ENCODE assay signal across 8 cellular contexts in the genomic region with DNA sequence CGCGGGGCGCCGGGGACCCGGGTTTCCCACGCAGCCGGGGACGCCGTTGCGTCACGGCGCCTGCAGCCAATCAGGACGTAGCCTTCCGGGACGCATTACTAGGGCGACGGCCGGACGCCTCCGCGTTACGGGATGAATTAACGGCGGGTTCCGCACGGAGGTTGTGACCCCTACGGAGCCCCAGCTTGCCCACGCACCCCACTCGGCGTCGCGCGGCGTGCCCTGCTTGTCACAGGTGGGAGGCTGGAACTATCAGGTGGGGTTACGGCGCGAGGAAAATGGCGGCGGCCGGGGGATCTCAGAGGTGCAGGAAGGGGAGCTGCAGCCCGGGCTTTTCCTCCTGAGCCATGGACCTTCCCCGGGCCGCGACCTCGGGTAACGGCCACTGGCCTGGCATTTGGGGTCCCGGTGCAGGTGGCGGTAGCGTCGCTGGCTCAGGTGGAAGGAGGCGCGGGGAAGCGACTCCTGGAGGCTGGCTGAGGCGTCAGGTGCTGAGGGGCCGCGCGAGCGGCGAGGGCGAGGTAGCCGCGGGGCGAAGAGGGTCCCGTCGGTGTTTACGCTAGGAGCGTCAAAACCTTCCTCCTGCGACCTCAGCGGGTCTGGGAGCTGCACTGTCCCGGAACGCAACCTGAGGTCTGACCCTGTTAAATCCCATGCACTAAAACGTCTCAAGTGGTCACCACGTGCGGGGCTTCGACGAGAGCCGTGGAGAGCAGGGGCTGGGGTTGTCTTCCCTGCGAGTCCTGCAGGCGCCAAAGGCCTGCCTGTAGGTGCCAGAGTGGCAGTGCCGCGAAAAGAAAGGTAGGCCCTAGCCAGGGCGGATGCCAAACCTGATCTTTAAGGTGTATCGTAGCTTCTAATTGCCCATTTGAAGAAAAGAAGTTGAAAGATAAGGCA. TPM values are rescaled to one million over a fixed set of nuclear protein-coding genes. Genes with fewer than 3 reads are reported as not detected.
DNase-seq lines count a peak whose midpoint lies in the region; ATAC-seq and TF ChIP-seq lines count a peak whose summit lies in the region.

A gene (plus strand): TSS at position 98 of the 897 bp plus-strand sequence. CDS start 78,345 bp downstream, outside the sequence.

- peaks cover 13% of the 10 kb centered on the region for H3K27me3 Mint-ChIP-seq in H9 (ENCODE audit: low read depth)
- H3K27me3 Mint-ChIP-seq in activated naive CD8-positive, alpha-beta T cell treated with anti-CD3 and anti-CD28 coated beads, Interleukin-2, amount 50 U/mL, for 24 hours = no peaks in the 10 kb centered on the region

- no peak within 1 kb of the TSS for H2BK120ac ChIP-seq in H9 (ENCODE audit: low read depth, low read length, poor library complexity, severe bottlenecking)

- DNase-seq in GM10266 (ENCODE audit: extremely low spot score) = peak; percentile 86
- peak; percentile 72 for DNase-seq in H9
- peak; percentile 75 for DNase-seq in M059J (ENCODE audit: low read depth)
- DNase-seq in T follicular helper cell (ENCODE audit: low read depth) = peak; percentile 77
- DNase-seq in activated naive CD8-positive, alpha-beta T cell treated with anti-CD3 and anti-CD28 coated beads, Interleukin-2, amount 50 U/mL, for 24 hours = peak; percentile 88
- DNase-seq in heart right ventricle = peak; percentile 87
- DNase-seq in psoas muscle = peak; percentile 84 to 90

- H4K8ac ChIP-seq in H9 (replicated peaks; ENCODE audit: insufficient read length, low read depth, low read length) = no peak within 1 kb of the TSS

- H3K9me3 ChIP-seq in H9 (ENCODE audit: control insufficient read depth, low read depth, low read length) (no peaks in the 10 kb centered on the region), heart right ventricle (no peaks in the 10 kb centered on the region), psoas muscle (no peaks in the 10 kb centered on the region)

- TF ChIP-seq CTCF in GM10266 (IDR thresholded peaks at IDR 0.05; ENCODE audit: control insufficient read depth, insufficient read depth, low read depth, missing control alignments) (no peak), H9 (conservative IDR thresholded peaks at IDR 0.05) (no peak), heart right ventricle (IDR thresholded peaks at IDR 0.05) (peak in 3 of 9 donors; percentile 13 to 33 (median 22)), psoas muscle (IDR thresholded peaks at IDR 0.05) (no peak)

- H2BK5ac ChIP-seq in H9 (ENCODE audit: insufficient read length, low read length) = no peak within 1 kb of the TSS

- no peaks in the 10 kb centered on the region for H4K20me1 ChIP-seq in H9 (ENCODE audit: control insufficient read depth, insufficient read depth, insufficient read length)

- H3K4me1 Mint-ChIP-seq in H9 = peaks cover 20 to 25% of the 10 kb centered on the region in 2 experiments
- peaks cover 36% of the 10 kb centered on the region for H3K4me1 Mint-ChIP-seq in activated naive CD8-positive, alpha-beta T cell treated with anti-CD3 and anti-CD28 coated beads, Interleukin-2, amount 50 U/mL, for 24 hours

- no peak within 1 kb of the TSS for H2AK5ac ChIP-seq in H9 (ENCODE audit: insufficient read length, low read length)

- peaks cover 9% of the 10 kb centered on the region; the same call in 1 of the 2 replicates for H3K79me2 ChIP-seq in H9 (ENCODE audit: insufficient read depth, low read length)

- H2BK15ac ChIP-seq in H9 (ENCODE audit: low read depth, low read length) = no peak within 1 kb of the TSS

- H4K5ac ChIP-seq in H9 (ENCODE audit: insufficient read length, low read depth, low read length) = peak within 1 kb of the TSS; percentile 19

- H3K4ac ChIP-seq in H9 (ENCODE audit: low read depth, low read length) = 0 out of 2 replicates have a peak within 1 kb of the TSS, but pooled peaks have one; percentile 17

- peak within 1 kb of the TSS; percentile 98 for H3K18ac ChIP-seq in H9 (ENCODE audit: insufficient read length, low read depth, low read length)

- H3K36me3 ChIP-seq in heart right ventricle = no peaks in the 10 kb centered on the region
- H3K36me3 ChIP-seq in psoas muscle (ENCODE audit: insufficient read depth in 1 of 2, low read depth in 1 of 2) = no peaks in the 10 kb centered on the region
- H3K36me3 ChIP-seq in urinary bladder (ENCODE audit: insufficient read depth) = no peaks in the 10 kb centered on the region

- H3K9me3 Mint-ChIP-seq in H9 = no peaks in the 10 kb centered on the region
- H3K9me3 Mint-ChIP-seq in activated naive CD8-positive, alpha-beta T cell treated with anti-CD3 and anti-CD28 coated beads, Interleukin-2, amount 50 U/mL, for 24 hours = no peaks in the 10 kb centered on the region

- peaks cover 2% of the 10 kb centered on the region for H3K79me1 ChIP-seq in H9 (ENCODE audit: insufficient read depth, low read depth, low read length, poor library complexity, severe bottlenecking)

- H3K4me1 ChIP-seq in H9 (ENCODE audit: insufficient read depth, low read length) = no peaks in the 10 kb centered on the region
- H3K4me1 ChIP-seq in heart right ventricle = peaks cover 4 to 32% (median 21%) of the 10 kb centered on the region in 9 donors
- H3K4me1 ChIP-seq in psoas muscle = peaks cover 13% of the 10 kb centered on the region
- no peaks in the 10 kb centered on the region for H3K4me1 ChIP-seq in urinary bladder (ENCODE audit: insufficient read depth)

- peak within 1 kb of the TSS; percentile 58 for H3K4me2 ChIP-seq in H9 (ENCODE audit: insufficient read depth, insufficient read length, low read length)

- intact Hi-C loops in heart right ventricle (cut with DNase I) (loop anchor here in 5 of 10 donors (2.0 to 10.0 kb wide), 4 partner anchors 55 to 247 kb away; a partner anchor contains a TSS), psoas muscle (cut with DNase I) (loop anchor here (5.0 to 10.0 kb wide), 2 partner anchors 65 to 257 kb away; no protein-coding TSS in a partner anchor)

- H2BK20ac ChIP-seq in H9 (ENCODE audit: low read depth, low read length, poor library complexity, severe bottlenecking) = no peak within 1 kb of the TSS

- H3K36me3 Mint-ChIP-seq in H9 (ENCODE audit: insufficient read depth in 1 of 3, low read depth in 3 of 3) = 0 out of 7 replicates have a peak, but pooled peaks cover 0 to 6% (median 1%) of the 10 kb centered on the region in 3 experiments
- peaks cover 16% of the 10 kb centered on the region for H3K36me3 Mint-ChIP-seq in activated naive CD8-positive, alpha-beta T cell treated with anti-CD3 and anti-CD28 coated beads, Interleukin-2, amount 50 U/mL, for 24 hours (ENCODE audit: low read depth)

- no peak within 1 kb of the TSS for H3K23ac ChIP-seq in H9 (ENCODE audit: insufficient read length, low read depth, low read length)

- H3T11ph ChIP-seq in H9 (ENCODE audit: low read length) = no peak within 1 kb of the TSS

- H3K27me3 ChIP-seq in H9 (ENCODE audit: insufficient read depth, low read length) = no peaks in the 10 kb centered on the region
- no peaks in the 10 kb centered on the region for H3K27me3 ChIP-seq in heart right ventricle
- no peaks in the 10 kb centered on the region for H3K27me3 ChIP-seq in psoas muscle (ENCODE audit: insufficient read depth in 3 of 3, low read length in 2 of 3)

- no CpG with 5 or more reads among the region's 83 CpGs for WGBS in H9 (ENCODE audit: extremely low coverage, insufficient read length, low lambda C conversion rate)
- WGBS in heart right ventricle, 2 donors = 2 to 4% methylated on average over 83 of the region's 83 CpGs
- 4 to 6% (median 4%) methylated on average over 71 to 83 of the region's 83 CpGs for WGBS in psoas muscle, 3 donors
- WGBS in urinary bladder = 4% methylated on average over 83 of the region's 83 CpGs

- H3K4me3 ChIP-seq in heart right ventricle (peak within 1 kb of the TSS; percentile 79 to 99 (median 90)), psoas muscle (peak within 1 kb of the TSS; percentile 99), urinary bladder (ENCODE audit: low read depth, low read length) (peak within 1 kb of the TSS; percentile 91)

- H4K91ac ChIP-seq in H9 (ENCODE audit: insufficient read length, low read depth, low read length) = peak within 1 kb of the TSS; percentile 49

- no peak within 1 kb of the TSS for H2AFZ ChIP-seq in H9 (ENCODE audit: low read length)

- no peak within 1 kb of the TSS for H2BK12ac ChIP-seq in H9 (ENCODE audit: insufficient read length, low read depth, low read length)

- peak; percentile 88 for ATAC-seq in activated naive CD8-positive, alpha-beta T cell treated with anti-CD3 and anti-CD28 coated beads, Interleukin-2, amount 50 U/mL, for 24 hours
- peak; percentile 95 to 99 (median 98) for ATAC-seq in heart right ventricle
- ATAC-seq in psoas muscle = peak; percentile 93 to 97 (median 94)

- no peak within 1 kb of the TSS for H3K56ac ChIP-seq in H9 (ENCODE audit: insufficient read length, low read depth, low read length)

- H3K9ac ChIP-seq in H9 (ENCODE audit: extremely low read depth, insufficient read length, low read length) = peak within 1 kb of the TSS; percentile 63

- H3K27ac Mint-ChIP-seq in H9 = peak within 1 kb of the TSS in 2 of 3 experiments; percentile 94 to 99; a peak in 4 of 7 replicates
- H3K27ac Mint-ChIP-seq in activated naive CD8-positive, alpha-beta T cell treated with anti-CD3 and anti-CD28 coated beads, Interleukin-2, amount 50 U/mL, for 24 hours = peak within 1 kb of the TSS; percentile 96

- no peak within 1 kb of the TSS for H3K27ac ChIP-seq in H9 (ENCODE audit: insufficient read length, low read depth, low read length)
- peak within 1 kb of the TSS; percentile 44 to 92 (median 87) for H3K27ac ChIP-seq in heart right ventricle
- peak within 1 kb of the TSS; percentile 79 for H3K27ac ChIP-seq in psoas muscle
- H3K27ac ChIP-seq in urinary bladder (ENCODE audit: low read depth) = peak within 1 kb of the TSS; percentile 49

- peak within 1 kb of the TSS; percentile 98 for H3K14ac ChIP-seq in H9 (ENCODE audit: insufficient read depth, low read length)

- H3K23me2 ChIP-seq in H9 (ENCODE audit: insufficient read length, low read depth, low read length, poor library complexity, severe bottlenecking) = peaks cover 4% of the 10 kb centered on the region

- peak within 1 kb of the TSS; percentile 87 to 92 for H3K4me3 Mint-ChIP-seq in H9
- peak within 1 kb of the TSS; percentile 89 for H3K4me3 Mint-ChIP-seq in activated naive CD8-positive, alpha-beta T cell treated with anti-CD3 and anti-CD28 coated beads, Interleukin-2, amount 50 U/mL, for 24 hours

RNA-seq across cellular contexts. Expression of the gene that starts here (rescaled TPM):
- 27.4 and 32.9 TPM in 2 replicates for total RNA-seq in H9 (2021)
- 11.3 and 26.9 TPM in 2 replicates for total RNA-seq in M059J (2014; rRNA removed; shearing (Covaris generic))
- 10 to 100 TPM; 26.6 to 56.4 (median 44.9) TPM for total RNA-seq in heart right ventricle
- polyA plus RNA-seq in heart right ventricle = 1 to 10 TPM; 8.0 to 8.5 TPM
- total RNA-seq in psoas muscle = 10 to 100 TPM in 1 of 4 donors, 1 to 10 TPM in 3; 5.5 to 18.8 (median 8.2) TPM
- polyA plus RNA-seq in psoas muscle = 1 to 10 TPM; 4.2 to 6.0 (median 4.4) TPM
- 22.8 TPM for total RNA-seq in urinary bladder
- 4.5 TPM for polyA plus RNA-seq in urinary bladder
